Comparison of ENCODE assay signal across 8 cellular contexts in genomic region chr3:30693470-30694120, GRCh38.
DNase-seq lines count a peak whose midpoint lies in the region; ATAC-seq lines count a peak whose summit lies in the region.

No MANE protein-coding gene starts in this region.

- peaks cover 62% of the 10 kb centered on the region for H3K4me1 Mint-ChIP-seq in activated naive CD8-positive, alpha-beta T cell treated with anti-CD3 and anti-CD28 coated beads, Interleukin-2, amount 50 U/mL, for 24 hours

- peak overlapping the region; percentile 75 for H3K27ac Mint-ChIP-seq in activated naive CD8-positive, alpha-beta T cell treated with anti-CD3 and anti-CD28 coated beads, Interleukin-2, amount 50 U/mL, for 24 hours

- DNase-seq in NCI-H2081 (lab: John Stamatoyannopoulos, UW): peak; percentile 55 to 73
- DNase-seq in NCI-H2081 treated with DMSO at 0.1 percent for 48 hours (lab: John Stamatoyannopoulos, UW): no peak
- peak; percentile 35 for DNase-seq in HS-5 (ENCODE audit: low read depth)
- peak; percentile 87 for DNase-seq in OCI-M1 (lab: John Stamatoyannopoulos, UW)
- no peak for DNase-seq in activated naive CD8-positive, alpha-beta T cell treated with anti-CD3 and anti-CD28 coated beads, Interleukin-2, amount 50 U/mL, for 24 hours
- no peak for DNase-seq in left cardiac atrium
- peak; percentile 77 for DNase-seq in putamen (ENCODE audit: low spot score)

- intact Hi-C loops in left cardiac atrium (cut with DNase I): loop anchor here (5.0 to 10.0 kb wide), 6 partner anchors 81 to 651 kb away; no protein-coding TSS in a partner anchor

- H3K27me3 Mint-ChIP-seq in activated naive CD8-positive, alpha-beta T cell treated with anti-CD3 and anti-CD28 coated beads, Interleukin-2, amount 50 U/mL, for 24 hours: no peaks in the 10 kb centered on the region

- H3K4me3 Mint-ChIP-seq in activated naive CD8-positive, alpha-beta T cell treated with anti-CD3 and anti-CD28 coated beads, Interleukin-2, amount 50 U/mL, for 24 hours: no peak overlapping the region

- H3K36me3 Mint-ChIP-seq in activated naive CD8-positive, alpha-beta T cell treated with anti-CD3 and anti-CD28 coated beads, Interleukin-2, amount 50 U/mL, for 24 hours (ENCODE audit: low read depth): peaks cover 80% of the 10 kb centered on the region

- H3K9me3 Mint-ChIP-seq in activated naive CD8-positive, alpha-beta T cell treated with anti-CD3 and anti-CD28 coated beads, Interleukin-2, amount 50 U/mL, for 24 hours: no peaks in the 10 kb centered on the region

- ATAC-seq in GM21526 (IDR thresholded peaks at IDR 0.05; ENCODE audit: low FRiP score, unreplicated experiment): peak; percentile 97
- peak; percentile 87 for ATAC-seq in activated naive CD8-positive, alpha-beta T cell treated with anti-CD3 and anti-CD28 coated beads, Interleukin-2, amount 50 U/mL, for 24 hours
- peak; percentile 80 to 83 for ATAC-seq in left cardiac atrium

Comparison
In these comparisons a context has a peak if more than half of its experiments do, and no peak if none do; other contexts are left out.
1. DNase-seq: peak in NCI-H2081 (2 of 2), HS-5 (single experiment), OCI-M1 (single experiment) and putamen (single experiment); none in NCI-H2081 treated with DMSO at 0.1 percent for 48 hours (single experiment), activated naive CD8-positive, alpha-beta T cell treated with anti-CD3 and anti-CD28 coated beads, Interleukin-2, amount 50 U/mL, for 24 hours (single experiment) and left cardiac atrium (single experiment).
2. Peak in every context shown above with its lines, with median percentiles within 50 percentile points of each other: ATAC-seq.